Comparison of ENCODE assay signal across 34 cellular contexts in genomic region chr7:141688038-141688437, GRCh38. TPM values are rescaled to one million over a fixed set of nuclear protein-coding genes. Genes with fewer than 3 reads are reported as not detected.
"Had no signal": no experiment of that assay in that cellular context is flagged by ENCODE, and none has a peak within 500 bp of the region (broad histone marks: within the 10 kb centered on the region; RNA-seq: fewer than 3 reads in every experiment).

No MANE protein-coding gene starts in this region.

- H3K9me3 Mint-ChIP-seq: activated CD4-positive, alpha-beta T cell treated with anti-CD3 and anti-CD28 coated beads, Interleukin-2, amount 10 ng/mL, durations not matched to agents 24 days and 14 days; activated CD8-positive, alpha-beta T cell treated with anti-CD3 and anti-CD28 coated beads for 36 hours; activated naive CD4-positive, alpha-beta T cell treated with anti-CD3 and anti-CD28 coated beads, Interleukin-2, amount 50 U/mL, for 24 hours; activated naive CD8-positive, alpha-beta T cell treated with anti-CD3 and anti-CD28 coated beads, Interleukin-2, amount 10 ng/mL, durations not matched to agents 7 days and 5 days; activated T-cell treated with anti-CD3 and anti-CD28 coated beads, Interleukin-2, amount 50 U/mL, for 72 hours; activated T-helper 2 cell treated with anti-CD3 and anti-CD28 coated beads, Interferon-gamma antibody, Interleukin-2, Interleukin-4, amounts not matched to agents 10 μg/mL and 5 μg/mL and 100 μg/mL, durations not matched to agents 14 hours and 24 hours and 36 hours; brain; T-helper 1 cell treated with Interleukin-12 subunit alpha and Interleukin-12 subunit beta and Interleukin-4 antibody, amounts not matched to agents 30 μg/mL and 1 μg/mL, for 36 hours; T-helper 2 cell treated with Interferon-gamma antibody and Interleukin-4, amounts not matched to agents 5 μg/mL and 100 μg/mL, for 36 hours had no signal

- DNase-seq: activated CD4-positive, alpha-beta T cell treated with anti-CD3 and anti-CD28 coated beads, Interleukin-2, amount 10 ng/mL, durations not matched to agents 24 days and 14 days; activated CD4-positive, alpha-beta T cell treated with anti-CD3 and anti-CD28 coated beads, Interleukin-2, amount 50 U/mL, for 4 hours; activated CD8-positive, alpha-beta T cell treated with anti-CD3 and anti-CD28 coated beads for 36 hours; activated gamma-delta T cell; activated naive CD4-positive, alpha-beta T cell treated with Interleukin-2 at 50 U/mL for 16 hours; activated naive CD8-positive, alpha-beta T cell treated with anti-CD3 and anti-CD28 coated beads, Interleukin-2, amount 10 ng/mL, durations not matched to agents 7 days and 5 days; activated T-cell treated with anti-CD3 and anti-CD28 coated beads, Interleukin-2, amount 50 U/mL, for 1 hour; activated T-cell treated with anti-CD3 and anti-CD28 coated beads, Interleukin-2, amount 50 U/mL, for 72 hours; MM.1S; MV-4-11; NCI-H1092; NCI-H1436 treated with DMSO at 0.1 percent for 48 hours; NCI-H1694 treated with DMSO at 0.1 percent for 48 hours; NCI-H2029; NCI-H345; NCI-H510A; NCI-H526; NCI-H748 treated with DMSO at 0.1 percent for 48 hours; NK-92 treated with Interleukin-12 subunit alpha and Interleukin-12 subunit beta, amount 100 ng/mL, for 24 hours; PC-3; Peyer's patch; RPMI8226; SHP77 treated with DMSO at 0.1 percent for 48 hours; SK-N-SH had no signal

- H3K27ac ChIP-seq: KMS-11, Peyer's patch, SJSA1 had no signal

- ATAC-seq: activated CD8-positive, alpha-beta T cell treated with anti-CD3 and anti-CD28 coated beads for 36 hours; activated T-cell treated with anti-CD3 and anti-CD28 coated beads, Interleukin-2, amount 50 U/mL, for 72 hours; PC-3 had no signal

- H3K27ac Mint-ChIP-seq: activated CD4-positive, alpha-beta T cell treated with anti-CD3 and anti-CD28 coated beads, Interleukin-2, amount 10 ng/mL, durations not matched to agents 24 days and 14 days; activated CD8-positive, alpha-beta T cell treated with anti-CD3 and anti-CD28 coated beads for 36 hours; activated naive CD4-positive, alpha-beta T cell treated with anti-CD3 and anti-CD28 coated beads, Interleukin-2, amount 50 U/mL, for 24 hours; activated naive CD8-positive, alpha-beta T cell treated with anti-CD3 and anti-CD28 coated beads, Interleukin-2, amount 10 ng/mL, durations not matched to agents 7 days and 5 days; activated T-cell treated with anti-CD3 and anti-CD28 coated beads, Interleukin-2, amount 50 U/mL, for 72 hours; activated T-helper 2 cell treated with anti-CD3 and anti-CD28 coated beads, Interferon-gamma antibody, Interleukin-2, Interleukin-4, amounts not matched to agents 10 μg/mL and 5 μg/mL and 100 μg/mL, durations not matched to agents 14 hours and 24 hours and 36 hours; T-helper 1 cell treated with Interleukin-12 subunit alpha and Interleukin-12 subunit beta and Interleukin-4 antibody, amounts not matched to agents 30 μg/mL and 1 μg/mL, for 36 hours; T-helper 2 cell treated with Interferon-gamma antibody and Interleukin-4, amounts not matched to agents 5 μg/mL and 100 μg/mL, for 36 hours had no signal

- H3K27me3 Mint-ChIP-seq: activated CD4-positive, alpha-beta T cell treated with anti-CD3 and anti-CD28 coated beads, Interleukin-2, amount 10 ng/mL, durations not matched to agents 24 days and 14 days; activated CD8-positive, alpha-beta T cell treated with anti-CD3 and anti-CD28 coated beads for 36 hours; activated naive CD4-positive, alpha-beta T cell treated with anti-CD3 and anti-CD28 coated beads, Interleukin-2, amount 50 U/mL, for 24 hours; activated naive CD8-positive, alpha-beta T cell treated with anti-CD3 and anti-CD28 coated beads, Interleukin-2, amount 10 ng/mL, durations not matched to agents 7 days and 5 days; brain had no signal

- H3K9me3 ChIP-seq: Peyer's patch, SJSA1, SK-N-SH had no signal

- H3K27me3 ChIP-seq: Peyer's patch, SJSA1 had no signal

- H3K4me3 Mint-ChIP-seq: activated CD4-positive, alpha-beta T cell treated with anti-CD3 and anti-CD28 coated beads, Interleukin-2, amount 10 ng/mL, durations not matched to agents 24 days and 14 days; activated CD8-positive, alpha-beta T cell treated with anti-CD3 and anti-CD28 coated beads for 36 hours; activated naive CD4-positive, alpha-beta T cell treated with anti-CD3 and anti-CD28 coated beads, Interleukin-2, amount 50 U/mL, for 24 hours; activated naive CD8-positive, alpha-beta T cell treated with anti-CD3 and anti-CD28 coated beads, Interleukin-2, amount 10 ng/mL, durations not matched to agents 7 days and 5 days; activated T-cell treated with anti-CD3 and anti-CD28 coated beads, Interleukin-2, amount 50 U/mL, for 72 hours; brain; T-helper 1 cell treated with Interleukin-12 subunit alpha and Interleukin-12 subunit beta and Interleukin-4 antibody, amounts not matched to agents 30 μg/mL and 1 μg/mL, for 36 hours; T-helper 2 cell treated with Interferon-gamma antibody and Interleukin-4, amounts not matched to agents 5 μg/mL and 100 μg/mL, for 36 hours had no signal

RNA-seq across cellular contexts. Expression of gene WEE2, which starts 20.1 kb away (rescaled TPM):
- total RNA-seq: activated CD4-positive, alpha-beta T cell treated with anti-CD3 and anti-CD28 coated beads, Interleukin-2, amount 10 ng/mL, durations not matched to agents 24 days and 14 days; activated CD8-positive, alpha-beta memory T cell treated with anti-CD3 and anti-CD28 coated beads for 36 hours; activated CD8-positive, alpha-beta T cell treated with anti-CD3 and anti-CD28 coated beads for 36 hours; activated naive CD8-positive, alpha-beta T cell treated with anti-CD3 and anti-CD28 coated beads, Interleukin-2, amount 10 ng/mL, durations not matched to agents 7 days and 5 days; activated T-cell treated with anti-CD3 and anti-CD28 coated beads, Interleukin-2, amount 50 U/mL, for 72 hours; activated T-helper 2 cell treated with anti-CD3 and anti-CD28 coated beads, Interferon-gamma antibody, Interleukin-2, Interleukin-4, amounts not matched to agents 10 μg/mL and 5 μg/mL and 100 μg/mL, durations not matched to agents 14 hours and 24 hours and 36 hours; bronchial epithelial cell; LHCN-M2; PC-3; Peyer's patch; SJSA1 had no signal
